12 cellular contexts compared by ENCODE assay signal in genomic region chr15:60373745-60374144, GRCh38. TPM values are rescaled to one million over a fixed set of nuclear protein-coding genes. Genes with fewer than 3 reads are reported as not detected.
DNase-seq lines count a peak whose midpoint lies in the region; ATAC-seq and TF ChIP-seq lines count a peak whose summit lies in the region.
"Had no signal": no experiment of that assay in that cellular context is flagged by ENCODE, and none has a peak within 500 bp of the region (broad histone marks: within the 10 kb centered on the region; RNA-seq: fewer than 3 reads in every experiment).

No MANE protein-coding gene starts in this region.

- H3K9ac ChIP-seq in SK-N-SH (peak overlapping the region; percentile 84), Karpas-422 (ENCODE audit: low read length) (no peak overlapping the region)
- H3K9ac ChIP-seq: KMS-11 had no signal

- POLR2A ChIA-PET in CD8-positive, alpha-beta memory T cell (lab: Charles Lee) = no interaction called here
- POLR2A ChIA-PET in SK-N-SH (lab: Yijun Ruan, JAX) = no interaction called here
- POLR2A ChIA-PET in activated CD4-positive, alpha-beta T cell treated with anti-CD3 and anti-CD28 coated beads, Interleukin-2, amount 10 ng/mL, durations not matched to agents 7 days and 5 days (lab: Charles Lee) = no interaction called here

- peaks cover 16% of the 10 kb centered on the region for H3K36me3 ChIP-seq in CD8-positive, alpha-beta memory T cell (ENCODE audit: insufficient read depth, low read length)
- H3K36me3 ChIP-seq in SK-N-SH (replicated peaks in 1 of 2; ENCODE audit: control insufficient read depth in 1 of 2, insufficient read depth in 2 of 2, low read length in 1 of 2) = peaks cover 55 to 72% of the 10 kb centered on the region in 2 experiments
- H3K36me3 ChIP-seq in heart left ventricle = peaks cover 0 to 97% (median 38%) of the 10 kb centered on the region in 9 donors
- H3K36me3 ChIP-seq in gastrocnemius medialis = peaks cover 0 to 22% of the 10 kb centered on the region in 2 donors
- H3K36me3 ChIP-seq in Karpas-422 (ENCODE audit: insufficient read depth, low read length) = no peaks in the 10 kb centered on the region

- no peak overlapping the region for H3K4me3 Mint-ChIP-seq in CD8-positive, alpha-beta memory T cell
- H3K4me3 Mint-ChIP-seq in activated CD4-positive, alpha-beta T cell treated with anti-CD3 and anti-CD28 coated beads, Interleukin-2, amount 10 ng/mL, durations not matched to agents 7 days and 5 days = no peak overlapping the region

- no peaks in the 10 kb centered on the region for H3K9me3 Mint-ChIP-seq in CD8-positive, alpha-beta memory T cell
- H3K9me3 Mint-ChIP-seq in activated CD4-positive, alpha-beta T cell treated with anti-CD3 and anti-CD28 coated beads, Interleukin-2, amount 10 ng/mL, durations not matched to agents 7 days and 5 days = no peaks in the 10 kb centered on the region
- H3K9me3 Mint-ChIP-seq: activated T-helper 2 cell treated with anti-CD3 and anti-CD28 coated beads, Interferon-gamma antibody, Interleukin-2, Interleukin-4, amounts not matched to agents 10 μg/mL and 5 μg/mL and 100 μg/mL, durations not matched to agents 14 hours and 24 hours and 36 hours had no signal

- peaks cover 89% of the 10 kb centered on the region for H3K79me2 ChIP-seq in SK-N-SH (ENCODE audit: insufficient read depth)
- no peaks in the 10 kb centered on the region for H3K79me2 ChIP-seq in Karpas-422 (ENCODE audit: low read length)

- ATAC-seq in heart left ventricle (no peak), gastrocnemius medialis (peak; percentile 45 to 67)

- H3F3A ChIP-seq in SK-N-SH (replicated peaks; ENCODE audit: insufficient read depth) = peaks cover 94% of the 10 kb centered on the region

- no peak overlapping the region for H3K27ac ChIP-seq in CD8-positive, alpha-beta memory T cell (ENCODE audit: low read depth, low read length)
- H3K27ac ChIP-seq in SK-N-SH (ENCODE audit: low read depth in 2 of 2, low read length in 1 of 2) (peak overlapping the region; percentile 84 to 99), heart left ventricle (peak overlapping the region in 11 of 12 donors; percentile 66 to 92 (median 80)), gastrocnemius medialis (peak overlapping the region; percentile 82 to 89 (median 88)), Karpas-422 (ENCODE audit: low read length) (no peak overlapping the region)
- H3K27ac ChIP-seq: KMS-11 had no signal

- no peaks in the 10 kb centered on the region for H3K9me3 ChIP-seq in CD8-positive, alpha-beta memory T cell (ENCODE audit: low read length)
- H3K9me3 ChIP-seq in SK-N-SH = no peaks in the 10 kb centered on the region
- no peaks in the 10 kb centered on the region for H3K9me3 ChIP-seq in heart left ventricle
- H3K9me3 ChIP-seq in gastrocnemius medialis = no peaks in the 10 kb centered on the region
- H3K9me3 ChIP-seq in Karpas-422 (ENCODE audit: low read length) = no peaks in the 10 kb centered on the region

- intact Hi-C loops in heart left ventricle (cut with DNase I) (no loop called here), gastrocnemius medialis (cut with DNase I; ENCODE audit: low total_unique reads) (loop anchor here (2.0 kb wide), 1 partner anchor 23 kb away; the partner anchor contains the start of gene ANXA2)

- CTCF ChIA-PET in CD8-positive, alpha-beta memory T cell (lab: Charles Lee) = no interaction called here
- CTCF ChIA-PET in SK-N-SH (lab: Yijun Ruan, JAX) = interaction anchor here (1.1 to 1.8 kb wide), 6 partner anchors 12 to 96 kb away, joined by 3 to 9 read pairs (median 5); no protein-coding TSS in a partner anchor
- CTCF ChIA-PET in activated CD4-positive, alpha-beta T cell treated with anti-CD3 and anti-CD28 coated beads, Interleukin-2, amount 10 ng/mL, durations not matched to agents 7 days and 5 days (lab: Charles Lee) = interaction anchor here (1.7 to 2.8 kb wide), 2 partner anchors 9 to 147 kb away, joined by 4 to 7 read pairs; no protein-coding TSS in a partner anchor

- H3K27me3 Mint-ChIP-seq in CD8-positive, alpha-beta memory T cell = no peaks in the 10 kb centered on the region
- no peaks in the 10 kb centered on the region for H3K27me3 Mint-ChIP-seq in activated CD4-positive, alpha-beta T cell treated with anti-CD3 and anti-CD28 coated beads, Interleukin-2, amount 10 ng/mL, durations not matched to agents 7 days and 5 days

- H3K4me1 ChIP-seq in CD8-positive, alpha-beta memory T cell (ENCODE audit: insufficient read depth, low read length) = no peaks in the 10 kb centered on the region
- H3K4me1 ChIP-seq in SK-N-SH (ENCODE audit: control insufficient read depth in 1 of 2, insufficient read depth in 2 of 2, low read depth in 1 of 2, low read length in 1 of 2) (peaks cover 17 to 87% of the 10 kb centered on the region in 2 experiments), heart left ventricle (peaks cover 4 to 96% (median 75%) of the 10 kb centered on the region in 12 donors), gastrocnemius medialis (peaks cover 94 to 97% of the 10 kb centered on the region in 2 donors), Karpas-422 (ENCODE audit: low read length) (no peaks in the 10 kb centered on the region)

- H3K9me2 ChIP-seq in SK-N-SH = no peaks in the 10 kb centered on the region
- H3K9me2 ChIP-seq in Karpas-422 (replicated peaks; ENCODE audit: insufficient read depth, low read length) = no peaks in the 10 kb centered on the region

- no peak overlapping the region for H2AFZ ChIP-seq in SK-N-SH (ENCODE audit: low read depth)
- H2AFZ ChIP-seq in Karpas-422 (ENCODE audit: low read length) = no peak overlapping the region

- H3K4me1 Mint-ChIP-seq in CD8-positive, alpha-beta memory T cell = peaks cover 13 to 31% (median 29%) of the 10 kb centered on the region in 3 donors
- peaks cover 7% of the 10 kb centered on the region for H3K4me1 Mint-ChIP-seq in activated CD4-positive, alpha-beta T cell treated with anti-CD3 and anti-CD28 coated beads, Interleukin-2, amount 10 ng/mL, durations not matched to agents 7 days and 5 days

- 77% methylated on average over 2 of the region's 2 CpGs for WGBS in SK-N-SH (ENCODE audit: low lambda C conversion rate)
- 71 to 79% (median 75%) methylated on average over 2 of the region's 2 CpGs for WGBS in heart left ventricle, 4 donors

- H3K36me3 Mint-ChIP-seq in CD8-positive, alpha-beta memory T cell = peaks cover 0 to 82% (median 9%) of the 10 kb centered on the region in 3 donors
- H3K36me3 Mint-ChIP-seq in activated CD4-positive, alpha-beta T cell treated with anti-CD3 and anti-CD28 coated beads, Interleukin-2, amount 10 ng/mL, durations not matched to agents 7 days and 5 days (ENCODE audit: low read depth) = peaks cover 56% of the 10 kb centered on the region

- H4K20me1 ChIP-seq in SK-N-SH (ENCODE audit: insufficient read depth) (peaks cover 34% of the 10 kb centered on the region), Karpas-422 (ENCODE audit: insufficient read depth, low read depth, low read length) (no peaks in the 10 kb centered on the region)

- no peak for TF ChIP-seq CTCF in SK-N-SH (IDR thresholded peaks at IDR 0.05)
- TF ChIP-seq CTCF in heart left ventricle (IDR thresholded peaks at IDR 0.05) = no peak
- no peak for TF ChIP-seq CTCF in gastrocnemius medialis (IDR thresholded peaks at IDR 0.05 in 4 of 5, conservative IDR thresholded peaks at IDR 0.05 in 1 of 5)

- no peak for DNase-seq in CD8-positive, alpha-beta memory T cell
- DNase-seq in SK-N-SH (no peak), heart left ventricle (no peak), gastrocnemius medialis (peak in 1 of 2 donors; percentile 56), Karpas-422 (no peak), SKM-1 treated with dmso at 0.1 percent for 144 hours (lab: John Stamatoyannopoulos, UW; ENCODE audit: unreplicated experiment) (no peak)
- no peak for DNase-seq in stimulated activated CD4-positive, alpha-beta T cell treated with anti-CD3 and anti-CD28 coated beads, Interleukin-2, amount 100 ng/mL, for 24 hours
- no peak for DNase-seq in activated CD4-positive, alpha-beta T cell treated with anti-CD3 and anti-CD28 coated beads, Interleukin-2, amount 10 ng/mL, durations not matched to agents 7 days and 5 days
- DNase-seq: effector CD8-positive, alpha-beta T cell; NCI-H526 had no signal

- H3K4me3 ChIP-seq in CD8-positive, alpha-beta memory T cell (ENCODE audit: low read length) = no peak overlapping the region
- H3K4me3 ChIP-seq in SK-N-SH (ENCODE audit: low read depth in 2 of 2, low read length in 1 of 2) (no peak overlapping the region), heart left ventricle (no peak overlapping the region), gastrocnemius medialis (peak overlapping the region in 1 of 4 donors; percentile 1), Karpas-422 (ENCODE audit: low read length) (no peak overlapping the region)

- no peaks in the 10 kb centered on the region for H3K27me3 ChIP-seq in CD8-positive, alpha-beta memory T cell (ENCODE audit: insufficient read depth, low read length, poor library complexity, severe bottlenecking)
- H3K27me3 ChIP-seq in SK-N-SH (ENCODE audit: insufficient read depth) (no peaks in the 10 kb centered on the region), heart left ventricle (no peaks in the 10 kb centered on the region), gastrocnemius medialis (no peaks in the 10 kb centered on the region), Karpas-422 (ENCODE audit: low read length) (no peaks in the 10 kb centered on the region)

- no peak for TF ChIP-seq POLR2A in heart left ventricle (IDR thresholded peaks at IDR 0.05)
- no peak for TF ChIP-seq POLR2A in gastrocnemius medialis (IDR thresholded peaks at IDR 0.05)

- H3K27ac Mint-ChIP-seq in CD8-positive, alpha-beta memory T cell = peak overlapping the region in 5 of 8 donors; percentile 8 to 77 (median 28)
- H3K27ac Mint-ChIP-seq in activated CD4-positive, alpha-beta T cell treated with anti-CD3 and anti-CD28 coated beads, Interleukin-2, amount 10 ng/mL, durations not matched to agents 7 days and 5 days = no peak overlapping the region

- TF ChIP-seq EP300 in SK-N-SH (IDR thresholded peaks at IDR 0.05; ENCODE audit: borderline replicate concordance in 1 of 2, low read depth in 1 of 2, low read length in 1 of 2) = no peak

- H3K4me2 ChIP-seq in SK-N-SH = peak overlapping the region; percentile 50
- H3K4me2 ChIP-seq in Karpas-422 (ENCODE audit: low read depth, low read length, poor library complexity, severe bottlenecking) = no peak overlapping the region
- H3K4me2 ChIP-seq: KMS-11 had no signal

- no peak for TF ChIP-seq RAD21 in SK-N-SH (IDR thresholded peaks at IDR 0.05; ENCODE audit: low read length)

- in situ Hi-C loops in gastrocnemius medialis (cut with MboI; ENCODE audit: low sequenced_read_pairs in 4 of 4) = no loop called here

RNA-seq across cellular contexts. Expression of gene ANXA2, which starts 24.0 kb away (rescaled TPM):
- total RNA-seq in CD8-positive, alpha-beta memory T cell = 100 to 1,000 TPM; 212 to 219 TPM
- polyA plus RNA-seq in CD8-positive, alpha-beta memory T cell = 471 TPM
- polyA plus RNA-seq in SK-N-SH (2012; rRNA removed) (4,669 and 5,711 TPM in 2 replicates), heart left ventricle (100 to 1,000 TPM; 135 to 547 TPM)
- polyA plus RNA-seq in SK-N-SH (2012; cell fraction: cytosol; rRNA removed) = 5,477 and 5,705 TPM in 2 replicates
- polyA plus RNA-seq in SK-N-SH (2012; cell fraction: nucleus; rRNA removed) = 2,958 and 4,347 TPM in 2 replicates
- total RNA-seq in heart left ventricle (100 to 1,000 TPM; 106 to 523 (median 207) TPM), gastrocnemius medialis (100 to 1,000 TPM; 266 to 386 (median 323) TPM)
- 5.5 and 6.7 TPM in 2 replicates for total RNA-seq in Karpas-422 (2014; rRNA removed; shearing (Covaris generic); ENCODE audit: low replicate concordance)
- 100 to 1,000 TPM; 438 to 488 TPM for total RNA-seq in activated CD4-positive, alpha-beta T cell treated with anti-CD3 and anti-CD28 coated beads, Interleukin-2, amount 10 ng/mL, durations not matched to agents 7 days and 5 days

Comparison
In these comparisons a context has a peak if more than half of its experiments do, and no peak if none do; other contexts are left out.
1. H3K27ac ChIP-seq: peak in SK-N-SH (2 of 2), heart left ventricle (11 of 12) and gastrocnemius medialis (4 of 4); none in CD8-positive, alpha-beta memory T cell (single experiment) and Karpas-422 (single experiment).
2. ATAC-seq: peak in gastrocnemius medialis (2 of 2); none in heart left ventricle (0 of 4).
3. RNA of gene ANXA2, which starts 24.0 kb away (total RNA-seq): 438 to 488 TPM in activated CD4-positive, alpha-beta T cell treated with anti-CD3 and anti-CD28 coated beads, Interleukin-2, amount 10 ng/mL, durations not matched to agents 7 days and 5 days, 266 to 386 TPM in gastrocnemius medialis, 212 to 219 TPM in CD8-positive, alpha-beta memory T cell and 106 to 523 TPM in heart left ventricle; 5.5 to 6.7 TPM in Karpas-422; every median in the first group is over 10 times any median in the second.